ENCODE assay signal across 23 cellular contexts in genomic region chr19:10868872-10869547, GRCh38. TPM values are rescaled to one million over a fixed set of nuclear protein-coding genes. Genes with fewer than 3 reads are reported as not detected.
DNase-seq lines count a peak whose midpoint lies in the region; ATAC-seq, FAIRE-seq and TF ChIP-seq lines count a peak whose summit lies in the region.
"Had no signal": no experiment of that assay in that cellular context is flagged by ENCODE, and none has a peak within 500 bp of the region (broad histone marks: within the 10 kb centered on the region; RNA-seq: fewer than 3 reads in every experiment).

No MANE protein-coding gene starts in this region.

- no peaks in the 10 kb centered on the region for H3K9me3 Mint-ChIP-seq in activated naive CD4-positive, alpha-beta T cell treated with anti-CD3 and anti-CD28 coated beads for 36 hours
- H3K9me3 Mint-ChIP-seq in activated naive CD4-positive, alpha-beta T cell treated with anti-CD3 and anti-CD28 coated beads, Interleukin-2, amount 50 U/mL, for 72 hours, result no peaks in the 10 kb centered on the region
- no peaks in the 10 kb centered on the region for H3K9me3 Mint-ChIP-seq in stimulated activated effector memory CD8-positive, alpha-beta T cell treated with anti-CD3 and anti-CD28 coated beads, Interleukin-12 subunit alpha, Interleukin-12 subunit beta, amount 100 ng/mL, for 72 hours
- H3K9me3 Mint-ChIP-seq: effector memory CD8-positive, alpha-beta T cell had no signal

- peaks cover 34% of the 10 kb centered on the region for H3K4me1 Mint-ChIP-seq in activated naive CD4-positive, alpha-beta T cell treated with anti-CD3 and anti-CD28 coated beads for 36 hours (ENCODE audit: low read depth)
- H3K4me1 Mint-ChIP-seq in stimulated activated effector memory CD8-positive, alpha-beta T cell treated with anti-CD3 and anti-CD28 coated beads, Interleukin-12 subunit alpha, Interleukin-12 subunit beta, amount 100 ng/mL, for 72 hours, result peaks cover 40% of the 10 kb centered on the region

- H3K27ac ChIP-seq in HepG2 (ENCODE audit: extremely low read length, insufficient read depth, low read length), result no peak overlapping the region
- H3K27ac ChIP-seq: testis had no signal

- no peak for FAIRE-seq in HepG2 (lab: Jason Lieb, UNC)
- FAIRE-seq: astrocyte, GM18507 had no signal

- ATAC-seq in activated naive CD4-positive, alpha-beta T cell treated with anti-CD3 and anti-CD28 coated beads, Interleukin-2, amount 50 U/mL, for 72 hours, result no peak
- ATAC-seq in HepG2 (no peak), HG02938 (IDR thresholded peaks at IDR 0.05; ENCODE audit: unreplicated experiment) (no peak), HG02885 (IDR thresholded peaks at IDR 0.05; ENCODE audit: poor library complexity, unreplicated experiment) (no peak)
- no peak for ATAC-seq in stimulated activated effector memory CD8-positive, alpha-beta T cell treated with anti-CD3 and anti-CD28 coated beads, Interleukin-12 subunit alpha, Interleukin-12 subunit beta, amount 100 ng/mL, for 72 hours
- ATAC-seq: effector memory CD8-positive, alpha-beta T cell; left cardiac atrium had no signal

- no peaks in the 10 kb centered on the region for H3K9me3 ChIP-seq in HepG2 (ENCODE audit: low read length)
- H3K9me3 ChIP-seq: testis had no signal

- H3K36me3 Mint-ChIP-seq in activated naive CD4-positive, alpha-beta T cell treated with anti-CD3 and anti-CD28 coated beads for 36 hours (ENCODE audit: low read depth), result peaks cover under 1% of the 10 kb centered on the region
- H3K36me3 Mint-ChIP-seq in activated naive CD4-positive, alpha-beta T cell treated with anti-CD3 and anti-CD28 coated beads, Interleukin-2, amount 50 U/mL, for 72 hours, result no peaks in the 10 kb centered on the region
- H3K36me3 Mint-ChIP-seq in stimulated activated effector memory CD8-positive, alpha-beta T cell treated with anti-CD3 and anti-CD28 coated beads, Interleukin-12 subunit alpha, Interleukin-12 subunit beta, amount 100 ng/mL, for 72 hours, result peaks cover 19% of the 10 kb centered on the region

- no peaks in the 10 kb centered on the region for H4K20me1 ChIP-seq in HepG2 (ENCODE audit: insufficient read depth, low read length)

- in situ Hi-C loops in HepG2 (cut with HindIII; ENCODE audit: extremely low pct_ligation_motif_present, low pct_unique_long_range_greater_than_20kb), result no loop called here

- no peak for TF ChIP-seq RAD21 in HepG2 (CRISPR knock-in tag; IDR thresholded peaks at IDR 0.05)

- intact Hi-C loops in activated naive CD4-positive, alpha-beta T cell treated with anti-CD3 and anti-CD28 coated beads for 36 hours (cut with micrococcal nuclease), result no loop called here
- intact Hi-C loops in HepG2 (cut with micrococcal nuclease; ENCODE audit: unreplicated experiment), result no loop called here

- peak overlapping the region; percentile 55 for H3K4me2 ChIP-seq in HepG2 (ENCODE audit: low read depth, low read length)

- BruUV-seq in HepG2 (replicated peaks; lab: Mats Ljungman, UMichigan), result no TSS peak

- POLR2A ChIA-PET in HepG2 (lab: Yijun Ruan, JAX), result interaction anchor here (0.9 kb wide), 1 partner anchor 59 kb away, joined by 3 read pairs; no protein-coding TSS in a partner anchor

- H3K4me3 ChIP-seq in HepG2 (replicated peaks in 1 of 3; ENCODE audit: insufficient read depth in 1 of 3, low read depth in 2 of 3, low read length in 3 of 3), result peak overlapping the region in 1 of 3 experiments; percentile 46; a peak in 1 of 6 replicates
- H3K4me3 ChIP-seq: testis had no signal

- TF ChIP-seq CTCF in HepG2 (CRISPR knock-in tag; IDR thresholded peaks at IDR 0.05), result no peak

- H3K4me3 Mint-ChIP-seq in activated naive CD4-positive, alpha-beta T cell treated with anti-CD3 and anti-CD28 coated beads for 36 hours, result no peak overlapping the region
- H3K4me3 Mint-ChIP-seq in stimulated activated effector memory CD8-positive, alpha-beta T cell treated with anti-CD3 and anti-CD28 coated beads, Interleukin-12 subunit alpha, Interleukin-12 subunit beta, amount 100 ng/mL, for 72 hours, result no peak overlapping the region

- H3K27me3 Mint-ChIP-seq in activated naive CD4-positive, alpha-beta T cell treated with anti-CD3 and anti-CD28 coated beads for 36 hours (ENCODE audit: low read depth), result no peaks in the 10 kb centered on the region
- H3K27me3 Mint-ChIP-seq: CD4-positive, alpha-beta memory T cell; effector memory CD8-positive, alpha-beta T cell had no signal

- 0 out of 2 replicates have a peak overlapping the region, but pooled peaks have one; percentile 22 for H3K9ac ChIP-seq in HepG2 (ENCODE audit: insufficient read depth, low read depth, low read length)

- H3K36me3 ChIP-seq in HepG2 (replicated peaks in 1 of 2; ENCODE audit: control insufficient read depth in 1 of 2, insufficient read depth in 2 of 2, low read length in 2 of 2), result no peaks in the 10 kb centered on the region

- peak overlapping the region; percentile 53 for H3K27ac Mint-ChIP-seq in activated naive CD4-positive, alpha-beta T cell treated with anti-CD3 and anti-CD28 coated beads for 36 hours
- peak overlapping the region in 1 of 2 donors; percentile 50 for H3K27ac Mint-ChIP-seq in activated naive CD4-positive, alpha-beta T cell treated with anti-CD3 and anti-CD28 coated beads, Interleukin-2, amount 50 U/mL, for 72 hours
- H3K27ac Mint-ChIP-seq in stimulated activated effector memory CD8-positive, alpha-beta T cell treated with anti-CD3 and anti-CD28 coated beads, Interleukin-12 subunit alpha, Interleukin-12 subunit beta, amount 100 ng/mL, for 72 hours, result peak overlapping the region; percentile 23
- H3K27ac Mint-ChIP-seq: effector memory CD8-positive, alpha-beta T cell had no signal

- TF ChIP-seq EP300 in HepG2 (IDR thresholded peaks at IDR 0.05; ENCODE audit: low read depth in 2 of 2, low read length in 2 of 2), result no peak
- no peak for TF ChIP-seq EP300 in HepG2 (CRISPR knock-in tag; IDR thresholded peaks at IDR 0.05; ENCODE audit: borderline replicate concordance)

- H3K4me1 ChIP-seq in HepG2 (ENCODE audit: insufficient read depth, low read length), result peaks cover 60% of the 10 kb centered on the region

- H3K79me2 ChIP-seq in HepG2 (ENCODE audit: insufficient read depth, low read length), result peaks cover 17% of the 10 kb centered on the region

- 0 out of 2 replicates have a peak, but pooled peaks have one; percentile 3 for TF ChIP-seq POLR2A in Raji (IDR thresholded peaks at IDR 0.05; ENCODE audit: insufficient read depth, low read depth, low read length)
- no peak for TF ChIP-seq POLR2A in HepG2 (IDR thresholded peaks at IDR 0.05; ENCODE audit: insufficient read depth in 1 of 2, low read depth in 2 of 2, low read length in 2 of 2)

- H3K27me3 ChIP-seq in HepG2 (ENCODE audit: control insufficient read depth in 1 of 2, insufficient read depth in 2 of 2, low read length in 2 of 2), result no peaks in the 10 kb centered on the region
- H3K27me3 ChIP-seq: testis had no signal

- DNase-seq in activated naive CD4-positive, alpha-beta T cell treated with anti-CD3 and anti-CD28 coated beads for 36 hours, result no peak
- DNase-seq in activated naive CD4-positive, alpha-beta T cell treated with anti-CD3 and anti-CD28 coated beads, Interleukin-2, amount 50 U/mL, for 72 hours (ENCODE audit: low spot score in 2 of 2), result no peak
- no peak for DNase-seq in HepG2 (ENCODE audit: low spot score)
- DNase-seq in stimulated activated effector memory CD8-positive, alpha-beta T cell treated with anti-CD3 and anti-CD28 coated beads, Interleukin-12 subunit alpha, Interleukin-12 subunit beta, amount 100 ng/mL, for 72 hours (ENCODE audit: low spot score in 2 of 2), result no peak
- no peak for DNase-seq in stimulated activated CD4-positive, alpha-beta T cell treated with anti-CD3 and anti-CD28 coated beads, Interleukin-4, amount 100 ng/mL, for 4 hours
- DNase-seq: activated CD4-positive, CD25-positive, alpha-beta regulatory T cell; activated effector memory CD4-positive, alpha-beta T cell treated with anti-CD3 and anti-CD28 coated beads, Interleukin-2, amount 50 U/mL, for 16 hours; CD4-positive, alpha-beta memory T cell; DMS79; effector memory CD8-positive, alpha-beta T cell; glutamatergic neuron; left cardiac atrium; NCI-H1105; NCI-H2081; NCI-H524; SHP77 treated with DMSO at 0.1 percent for 48 hours; testis had no signal

- 29% methylated on average over 3 of the region's 10 CpGs for WGBS in HepG2 (ENCODE audit: low lambda C conversion rate)

- CTCF ChIA-PET in activated naive CD4-positive, alpha-beta T cell treated with anti-CD3 and anti-CD28 coated beads for 36 hours (lab: Charles Lee), result interaction anchor here (1.5 to 2.0 kb wide), 2 partner anchors 10 to 166 kb away, joined by 6 to 7 read pairs; no protein-coding TSS in a partner anchor
- CTCF ChIA-PET in HepG2 (lab: Yijun Ruan, JAX; ENCODE audit: low intra/inter-chr PET ratio, low total read pairs), result no interaction called here

- H2AFZ ChIP-seq in HepG2 (ENCODE audit: low read length), result no peak overlapping the region

RNA-seq across cellular contexts. Expression of gene CARM1, which starts 2.3 kb away (rescaled TPM):
- total RNA-seq in activated naive CD4-positive, alpha-beta T cell treated with anti-CD3 and anti-CD28 coated beads for 36 hours, result 10 to 100 TPM; 88.4 to 89.3 TPM
- total RNA-seq in activated naive CD4-positive, alpha-beta T cell treated with anti-CD3 and anti-CD28 coated beads, Interleukin-2, amount 50 U/mL, for 72 hours, result 10 to 100 TPM; 46.4 to 73.6 TPM
- 21.9 and 27.6 TPM in 2 replicates for total RNA-seq in HepG2 (2016; rRNA removed; fragmentation: Illumina TruSeq; extraction: Trizol)
- total RNA-seq in HepG2 (2016; cell fraction: cytosol; rRNA removed; fragmentation: Illumina TruSeq; extraction: Trizol; ENCODE audit: low read depth), result 8.8 and 9.4 TPM in 2 replicates
- 18.6 and 27.9 TPM in 2 replicates for total RNA-seq in HepG2 (2016; cell fraction: insoluble cytoplasmic fraction; rRNA removed; fragmentation: Illumina TruSeq; extraction: Trizol)
- 21.1 and 24.7 TPM in 2 replicates for total RNA-seq in HepG2 (2016; cell fraction: membrane; rRNA removed; fragmentation: Illumina TruSeq; extraction: Trizol)
- total RNA-seq in HepG2 (2016; cell fraction: nucleus; rRNA removed; fragmentation: Illumina TruSeq; extraction: Trizol), result 16.8 and 18.1 TPM in 2 replicates
- polyA plus RNA-seq in HepG2 (2011; rRNA removed), result 53.0 and 55.8 TPM in 2 replicates
- 27.6 and 51.7 TPM in 2 replicates for polyA plus RNA-seq in HepG2 (2011; cell fraction: cytosol; rRNA removed)
- polyA plus RNA-seq in HepG2 (2011; cell fraction: nucleus; rRNA removed), result 83.1 and 120 TPM in 2 replicates
- polyA plus RNA-seq in HepG2 (2012), result 33.4 and 44.2 TPM in 2 replicates
- polyA plus RNA-seq in HepG2 (2016; cell fraction: cytosol; fragmentation: Illumina TruSeq; extraction: Trizol; ENCODE audit: low read depth), result 12.8 and 12.9 TPM in 2 replicates
- 41.9 and 59.7 TPM in 2 replicates for polyA plus RNA-seq in HepG2 (2016; cell fraction: insoluble cytoplasmic fraction; fragmentation: Illumina TruSeq; extraction: Trizol; ENCODE audit: low read depth)
- 29.0 and 31.4 TPM in 2 replicates for polyA plus RNA-seq in HepG2 (2016; cell fraction: membrane; fragmentation: Illumina TruSeq; extraction: Trizol; ENCODE audit: low read depth)
- polyA plus RNA-seq in HepG2 (2016; cell fraction: nucleus; fragmentation: Illumina TruSeq; extraction: Trizol; ENCODE audit: insufficient read depth, low read depth), result 54.5 and 65.3 TPM in 2 replicates
- 34.3 and 76.6 TPM in 2 replicates for polyA minus RNA-seq in HepG2 (2011; rRNA and poly(A)+ RNA removed; ENCODE audit: low replicate concordance)
- 18.8 and 19.0 TPM in 2 replicates for polyA minus RNA-seq in HepG2 (2011; cell fraction: cytosol; rRNA and poly(A)+ RNA removed)
- 16.2 and 20.0 TPM in 2 replicates for polyA minus RNA-seq in HepG2 (2011; cell fraction: nucleus; rRNA and poly(A)+ RNA removed)

RNA-seq across cellular contexts. Expression of gene C19orf38, which starts 20.8 kb away (rescaled TPM):
- total RNA-seq in activated naive CD4-positive, alpha-beta T cell treated with anti-CD3 and anti-CD28 coated beads for 36 hours, result 1 to 10 TPM; 4.4 to 4.8 TPM
- 1 to 10 TPM; 3.5 to 6.4 TPM for total RNA-seq in activated naive CD4-positive, alpha-beta T cell treated with anti-CD3 and anti-CD28 coated beads, Interleukin-2, amount 50 U/mL, for 72 hours
- total RNA-seq in HepG2 (2016; rRNA removed; fragmentation: Illumina TruSeq; extraction: Trizol), result not detected in 2 replicates
- total RNA-seq in HepG2 (2016; cell fraction: cytosol; rRNA removed; fragmentation: Illumina TruSeq; extraction: Trizol; ENCODE audit: low read depth), result not detected in 2 replicates
- not detected in 2 replicates for total RNA-seq in HepG2 (2016; cell fraction: insoluble cytoplasmic fraction; rRNA removed; fragmentation: Illumina TruSeq; extraction: Trizol)
- 0.37 TPM in 1 of 2 replicates, not detected in the other for total RNA-seq in HepG2 (2016; cell fraction: membrane; rRNA removed; fragmentation: Illumina TruSeq; extraction: Trizol)
- total RNA-seq in HepG2 (2016; cell fraction: nucleus; rRNA removed; fragmentation: Illumina TruSeq; extraction: Trizol), result not detected in 2 replicates
- polyA plus RNA-seq in HepG2 (2011; rRNA removed), result 0.10 and 0.11 TPM in 2 replicates
- polyA plus RNA-seq in HepG2 (2011; cell fraction: cytosol; rRNA removed), result 0.09 TPM in 1 of 2 replicates, not detected in the other
- not detected in 2 replicates for polyA plus RNA-seq in HepG2 (2011; cell fraction: nucleus; rRNA removed)
- 0.12 TPM in 1 of 2 replicates, not detected in the other for polyA plus RNA-seq in HepG2 (2012)
- not detected in 2 replicates for polyA plus RNA-seq in HepG2 (2016; cell fraction: cytosol; fragmentation: Illumina TruSeq; extraction: Trizol; ENCODE audit: low read depth)
- polyA plus RNA-seq in HepG2 (2016; cell fraction: insoluble cytoplasmic fraction; fragmentation: Illumina TruSeq; extraction: Trizol; ENCODE audit: low read depth), result not detected in 2 replicates
- polyA plus RNA-seq in HepG2 (2016; cell fraction: membrane; fragmentation: Illumina TruSeq; extraction: Trizol; ENCODE audit: low read depth), result 0.14 TPM in 1 of 2 replicates, not detected in the other
- not detected in 2 replicates for polyA plus RNA-seq in HepG2 (2016; cell fraction: nucleus; fragmentation: Illumina TruSeq; extraction: Trizol; ENCODE audit: insufficient read depth, low read depth)
- 0.49 TPM in 1 of 2 replicates, not detected in the other for polyA minus RNA-seq in HepG2 (2011; rRNA and poly(A)+ RNA removed; ENCODE audit: low replicate concordance)
- polyA minus RNA-seq in HepG2 (2011; cell fraction: cytosol; rRNA and poly(A)+ RNA removed), result not detected in 2 replicates
- polyA minus RNA-seq in HepG2 (2011; cell fraction: nucleus; rRNA and poly(A)+ RNA removed), result not detected in 2 replicates
- total RNA-seq: HT1080 had no signal

RNA-seq across cellular contexts. Expression of gene TMED1, which starts 33.0 kb away (rescaled TPM):
- 10 to 100 TPM; 15.3 to 16.7 TPM for total RNA-seq in activated naive CD4-positive, alpha-beta T cell treated with anti-CD3 and anti-CD28 coated beads for 36 hours
- total RNA-seq in activated naive CD4-positive, alpha-beta T cell treated with anti-CD3 and anti-CD28 coated beads, Interleukin-2, amount 50 U/mL, for 72 hours, result 10 to 100 TPM in 1 of 2 donors, 1 to 10 TPM in 1; 9.7 to 15.0 TPM
- 26.4 and 51.8 TPM in 2 replicates for total RNA-seq in HepG2 (2016; rRNA removed; fragmentation: Illumina TruSeq; extraction: Trizol)
- total RNA-seq in HepG2 (2016; cell fraction: cytosol; rRNA removed; fragmentation: Illumina TruSeq; extraction: Trizol; ENCODE audit: low read depth), result 16.7 and 20.2 TPM in 2 replicates
- 27.5 and 55.8 TPM in 2 replicates for total RNA-seq in HepG2 (2016; cell fraction: insoluble cytoplasmic fraction; rRNA removed; fragmentation: Illumina TruSeq; extraction: Trizol)
- 28.1 and 29.2 TPM in 2 replicates for total RNA-seq in HepG2 (2016; cell fraction: membrane; rRNA removed; fragmentation: Illumina TruSeq; extraction: Trizol)
- total RNA-seq in HepG2 (2016; cell fraction: nucleus; rRNA removed; fragmentation: Illumina TruSeq; extraction: Trizol), result 33.0 and 36.4 TPM in 2 replicates
- 48.3 and 59.9 TPM in 2 replicates for polyA plus RNA-seq in HepG2 (2011; rRNA removed)
- 79.8 and 90.0 TPM in 2 replicates for polyA plus RNA-seq in HepG2 (2011; cell fraction: cytosol; rRNA removed)
- 24.7 and 26.9 TPM in 2 replicates for polyA plus RNA-seq in HepG2 (2011; cell fraction: nucleus; rRNA removed)
- polyA plus RNA-seq in HepG2 (2012), result 25.8 and 36.4 TPM in 2 replicates
- 15.9 and 17.5 TPM in 2 replicates for polyA plus RNA-seq in HepG2 (2016; cell fraction: cytosol; fragmentation: Illumina TruSeq; extraction: Trizol; ENCODE audit: low read depth)
- polyA plus RNA-seq in HepG2 (2016; cell fraction: insoluble cytoplasmic fraction; fragmentation: Illumina TruSeq; extraction: Trizol; ENCODE audit: low read depth), result 22.0 and 23.3 TPM in 2 replicates
- polyA plus RNA-seq in HepG2 (2016; cell fraction: membrane; fragmentation: Illumina TruSeq; extraction: Trizol; ENCODE audit: low read depth), result 17.1 and 19.3 TPM in 2 replicates
- polyA plus RNA-seq in HepG2 (2016; cell fraction: nucleus; fragmentation: Illumina TruSeq; extraction: Trizol; ENCODE audit: insufficient read depth, low read depth), result 53.0 and 55.2 TPM in 2 replicates
- polyA minus RNA-seq in HepG2 (2011; rRNA and poly(A)+ RNA removed; ENCODE audit: low replicate concordance), result 28.9 and 40.3 TPM in 2 replicates
- polyA minus RNA-seq in HepG2 (2011; cell fraction: cytosol; rRNA and poly(A)+ RNA removed), result 17.3 and 19.4 TPM in 2 replicates
- polyA minus RNA-seq in HepG2 (2011; cell fraction: nucleus; rRNA and poly(A)+ RNA removed), result 7.7 and 10.1 TPM in 2 replicates

RNA-seq across cellular contexts. Expression of gene YIPF2, which starts 59.4 kb away (rescaled TPM):
- 10 to 100 TPM; 22.7 to 25.4 TPM for total RNA-seq in activated naive CD4-positive, alpha-beta T cell treated with anti-CD3 and anti-CD28 coated beads for 36 hours
- 10 to 100 TPM; 27.1 to 45.7 TPM for total RNA-seq in activated naive CD4-positive, alpha-beta T cell treated with anti-CD3 and anti-CD28 coated beads, Interleukin-2, amount 50 U/mL, for 72 hours
- total RNA-seq in HepG2 (2016; rRNA removed; fragmentation: Illumina TruSeq; extraction: Trizol), result 22.7 and 37.3 TPM in 2 replicates
- 17.0 and 24.9 TPM in 2 replicates for total RNA-seq in HepG2 (2016; cell fraction: cytosol; rRNA removed; fragmentation: Illumina TruSeq; extraction: Trizol; ENCODE audit: low read depth)
- total RNA-seq in HepG2 (2016; cell fraction: insoluble cytoplasmic fraction; rRNA removed; fragmentation: Illumina TruSeq; extraction: Trizol), result 18.1 and 40.3 TPM in 2 replicates
- 33.8 and 40.6 TPM in 2 replicates for total RNA-seq in HepG2 (2016; cell fraction: membrane; rRNA removed; fragmentation: Illumina TruSeq; extraction: Trizol)
- 29.4 and 31.8 TPM in 2 replicates for total RNA-seq in HepG2 (2016; cell fraction: nucleus; rRNA removed; fragmentation: Illumina TruSeq; extraction: Trizol)
- 53.2 and 59.7 TPM in 2 replicates for polyA plus RNA-seq in HepG2 (2011; rRNA removed)
- 46.3 and 77.8 TPM in 2 replicates for polyA plus RNA-seq in HepG2 (2011; cell fraction: cytosol; rRNA removed)
- polyA plus RNA-seq in HepG2 (2011; cell fraction: nucleus; rRNA removed), result 119 and 138 TPM in 2 replicates
- 23.3 and 34.0 TPM in 2 replicates for polyA plus RNA-seq in HepG2 (2012)
- 20.2 and 27.8 TPM in 2 replicates for polyA plus RNA-seq in HepG2 (2016; cell fraction: cytosol; fragmentation: Illumina TruSeq; extraction: Trizol; ENCODE audit: low read depth)
- polyA plus RNA-seq in HepG2 (2016; cell fraction: insoluble cytoplasmic fraction; fragmentation: Illumina TruSeq; extraction: Trizol; ENCODE audit: low read depth), result 19.3 and 20.0 TPM in 2 replicates
- 25.6 and 30.0 TPM in 2 replicates for polyA plus RNA-seq in HepG2 (2016; cell fraction: membrane; fragmentation: Illumina TruSeq; extraction: Trizol; ENCODE audit: low read depth)
- 55.7 and 57.0 TPM in 2 replicates for polyA plus RNA-seq in HepG2 (2016; cell fraction: nucleus; fragmentation: Illumina TruSeq; extraction: Trizol; ENCODE audit: insufficient read depth, low read depth)
- 50.6 and 120 TPM in 2 replicates for polyA minus RNA-seq in HepG2 (2011; rRNA and poly(A)+ RNA removed; ENCODE audit: low replicate concordance)
- polyA minus RNA-seq in HepG2 (2011; cell fraction: cytosol; rRNA and poly(A)+ RNA removed), result 34.1 and 39.4 TPM in 2 replicates
- polyA minus RNA-seq in HepG2 (2011; cell fraction: nucleus; rRNA and poly(A)+ RNA removed), result 26.1 and 28.1 TPM in 2 replicates

RNA-seq across cellular contexts. Expression of gene TIMM29, which starts 59.6 kb away (rescaled TPM):
- total RNA-seq in activated naive CD4-positive, alpha-beta T cell treated with anti-CD3 and anti-CD28 coated beads for 36 hours, result 10 to 100 TPM; 11.0 to 12.7 TPM
- 10 to 100 TPM; 17.2 to 24.1 TPM for total RNA-seq in activated naive CD4-positive, alpha-beta T cell treated with anti-CD3 and anti-CD28 coated beads, Interleukin-2, amount 50 U/mL, for 72 hours
- total RNA-seq in HepG2 (2016; rRNA removed; fragmentation: Illumina TruSeq; extraction: Trizol), result 25.6 and 33.8 TPM in 2 replicates
- total RNA-seq in HepG2 (2016; cell fraction: cytosol; rRNA removed; fragmentation: Illumina TruSeq; extraction: Trizol; ENCODE audit: low read depth), result 5.7 and 6.8 TPM in 2 replicates
- total RNA-seq in HepG2 (2016; cell fraction: insoluble cytoplasmic fraction; rRNA removed; fragmentation: Illumina TruSeq; extraction: Trizol), result 21.9 and 35.0 TPM in 2 replicates
- total RNA-seq in HepG2 (2016; cell fraction: membrane; rRNA removed; fragmentation: Illumina TruSeq; extraction: Trizol), result 17.3 and 19.4 TPM in 2 replicates
- 14.3 and 19.7 TPM in 2 replicates for total RNA-seq in HepG2 (2016; cell fraction: nucleus; rRNA removed; fragmentation: Illumina TruSeq; extraction: Trizol)
- 7.0 and 7.1 TPM in 2 replicates for polyA plus RNA-seq in HepG2 (2011; rRNA removed)
- polyA plus RNA-seq in HepG2 (2011; cell fraction: cytosol; rRNA removed), result 6.4 and 7.7 TPM in 2 replicates
- 6.8 and 6.9 TPM in 2 replicates for polyA plus RNA-seq in HepG2 (2011; cell fraction: nucleus; rRNA removed)
- 11.2 and 12.5 TPM in 2 replicates for polyA plus RNA-seq in HepG2 (2012)
- polyA plus RNA-seq in HepG2 (2016; cell fraction: cytosol; fragmentation: Illumina TruSeq; extraction: Trizol; ENCODE audit: low read depth), result 4.1 and 4.4 TPM in 2 replicates
- 17.0 and 19.4 TPM in 2 replicates for polyA plus RNA-seq in HepG2 (2016; cell fraction: insoluble cytoplasmic fraction; fragmentation: Illumina TruSeq; extraction: Trizol; ENCODE audit: low read depth)
- 9.5 and 10.3 TPM in 2 replicates for polyA plus RNA-seq in HepG2 (2016; cell fraction: membrane; fragmentation: Illumina TruSeq; extraction: Trizol; ENCODE audit: low read depth)
- polyA plus RNA-seq in HepG2 (2016; cell fraction: nucleus; fragmentation: Illumina TruSeq; extraction: Trizol; ENCODE audit: insufficient read depth, low read depth), result 18.8 and 25.6 TPM in 2 replicates
- polyA minus RNA-seq in HepG2 (2011; rRNA and poly(A)+ RNA removed; ENCODE audit: low replicate concordance), result 7.1 and 11.2 TPM in 2 replicates
- 7.9 and 8.4 TPM in 2 replicates for polyA minus RNA-seq in HepG2 (2011; cell fraction: cytosol; rRNA and poly(A)+ RNA removed)
- 5.7 and 5.8 TPM in 2 replicates for polyA minus RNA-seq in HepG2 (2011; cell fraction: nucleus; rRNA and poly(A)+ RNA removed)
